Comparison of ENCODE assay signal across 31 cellular contexts in genomic region chr1:196717868-196718267, GRCh38. TPM values are rescaled to one million over a fixed set of nuclear protein-coding genes. Genes with fewer than 3 reads are reported as not detected.
"Had no signal": no experiment of that assay in that cellular context is flagged by ENCODE, and none has a peak within 500 bp of the region (broad histone marks: within the 10 kb centered on the region; RNA-seq: fewer than 3 reads in every experiment).

No MANE protein-coding gene starts in this region.

- H3K36me3 ChIP-seq: colonic mucosa, esophagus squamous epithelium, gastrocnemius medialis, left ventricle myocardium inferior, lower lobe of right lung had no signal

- H3K4me1 Mint-ChIP-seq: endodermal cell, mesothelial cell of epicardium, naive B cell had no signal

- H3K27ac Mint-ChIP-seq: dendritic cell treated with granulocyte-macrophage colony-stimulating factor and Interleukin-4, amounts not matched to agents 40 ng/mL and 50 ng/mL, for 4 days; effector memory CD8-positive, alpha-beta T cell; endodermal cell; mesothelial cell of epicardium had no signal

- H3K4me3 ChIP-seq: colonic mucosa, esophagus squamous epithelium, gastrocnemius medialis, heart right ventricle, left ventricle myocardium inferior, lower lobe of right lung, mucosa of descending colon had no signal

- FAIRE-seq: endometrium, islet of Langerhans, keratinocyte had no signal

- H3K9me3 Mint-ChIP-seq: dendritic cell treated with granulocyte-macrophage colony-stimulating factor and Interleukin-4, amounts not matched to agents 40 ng/mL and 50 ng/mL, for 4 days; effector memory CD8-positive, alpha-beta T cell; endodermal cell; mesothelial cell of epicardium had no signal

- DNase-seq: colonic mucosa; cortex of kidney; effector CD8-positive, alpha-beta T cell; effector memory CD8-positive, alpha-beta T cell; endodermal cell; erythroblast; esophagus squamous epithelium; foreskin fibroblast; foreskin melanocyte; gastrocnemius medialis; glutamatergic neuron; head of caudate nucleus; heart right ventricle; hippocampal formation; left cardiac atrium; left ventricle myocardium inferior; lower lobe of right lung; mesenchymal stem cell; mucosa of descending colon; naive B cell had no signal

- H3K36me3 Mint-ChIP-seq: mesothelial cell of epicardium, naive B cell had no signal

- H3K4me1 ChIP-seq: colonic mucosa, esophagus squamous epithelium, gastrocnemius medialis, heart right ventricle, left ventricle myocardium inferior, lower lobe of right lung had no signal

- H3K9me3 ChIP-seq: colonic mucosa, esophagus squamous epithelium, gastrocnemius medialis, left ventricle myocardium inferior, lower lobe of right lung, mucosa of descending colon had no signal

- H3K27me3 ChIP-seq: colonic mucosa, esophagus squamous epithelium, gastrocnemius medialis, heart right ventricle had no signal

- H3K27ac ChIP-seq: colonic mucosa, epithelial cell of prostate, esophagus squamous epithelium, gastrocnemius medialis, heart right ventricle, left ventricle myocardium inferior, lower lobe of right lung had no signal

- H3K4me3 Mint-ChIP-seq: dendritic cell treated with granulocyte-macrophage colony-stimulating factor and Interleukin-4, amounts not matched to agents 40 ng/mL and 50 ng/mL, for 4 days; effector memory CD8-positive, alpha-beta T cell; endodermal cell; mesothelial cell of epicardium; naive B cell had no signal

- ATAC-seq: effector memory CD8-positive, alpha-beta T cell; esophagus mucosa; gastrocnemius medialis; heart right ventricle; lower lobe of right lung; mucosa of descending colon had no signal

- H3K27me3 Mint-ChIP-seq: dendritic cell treated with granulocyte-macrophage colony-stimulating factor and Interleukin-4, amounts not matched to agents 40 ng/mL and 50 ng/mL, for 4 days; effector memory CD8-positive, alpha-beta T cell; naive B cell had no signal

RNA-seq across cellular contexts. Expression of gene CFHR3, which starts 56.8 kb away (rescaled TPM):
- total RNA-seq: dermis microvascular lymphatic vessel endothelial cell, glomerular endothelial cell, kidney epithelial cell, left ventricle myocardium inferior, lung microvascular endothelial cell, mucosa of descending colon had no signal
- polyA plus RNA-seq: keratinocyte had no signal
